ENCODE assay signal across 1 cellular context in genomic region chr1:17347769-17348592, GRCh38.
TF ChIP-seq lines count a peak whose summit lies in the region.

No MANE protein-coding gene starts in this region.

TF ChIP-seq in Ishikawa, 13 proteins besides CTCF, POLR2A, EP300 and RAD21 (continued from another document):
- TF ChIP-seq YY1 (IDR thresholded peaks at IDR 0.05; ENCODE audit: low read depth): no peak
